32 cellular contexts compared by ENCODE assay signal in genomic region chr12:50960130-50960529, GRCh38. TPM values are rescaled to one million over a fixed set of nuclear protein-coding genes. Genes with fewer than 3 reads are reported as not detected.
DNase-seq lines count a peak whose midpoint lies in the region; ATAC-seq and TF ChIP-seq lines count a peak whose summit lies in the region.
"Had no signal": no experiment of that assay in that cellular context is flagged by ENCODE, and none has a peak within 500 bp of the region (broad histone marks: within the 10 kb centered on the region; RNA-seq: fewer than 3 reads in every experiment).

No MANE protein-coding gene starts in this region.

- BruUV-seq in OCI-LY7 (replicated peaks; lab: Mats Ljungman, UMichigan), result no TSS peak

- no peaks in the 10 kb centered on the region for H3K36me3 ChIP-seq in OCI-LY7 (ENCODE audit: insufficient read depth, low read length)
- H3K36me3 ChIP-seq in body of pancreas (replicated peaks in 1 of 2; ENCODE audit: insufficient read depth in 1 of 2, low read depth in 2 of 2), result no peaks in the 10 kb centered on the region
- H3K36me3 ChIP-seq: colonic mucosa, esophagus muscularis mucosa, pancreas, right atrium auricular region had no signal

- H3K4me1 ChIP-seq in OCI-LY7 (ENCODE audit: insufficient read depth, low read length, poor library complexity, severe bottlenecking) (peaks cover 12% of the 10 kb centered on the region), body of pancreas (no peaks in the 10 kb centered on the region)
- H3K4me1 ChIP-seq: colonic mucosa, esophagus muscularis mucosa, pancreas, right atrium auricular region had no signal

- CTCF ChIA-PET in activated CD4-positive, alpha-beta T cell treated with anti-CD3 and anti-CD28 coated beads for 36 hours (lab: Charles Lee), result interaction anchor here (0.6 to 0.7 kb wide), 2 partner anchors 27 to 1326 kb away, joined by 3 read pairs; no protein-coding TSS in a partner anchor
- CTCF ChIA-PET in OCI-LY7 (lab: Charles Lee; ENCODE audit: unreplicated experiment), result no interaction called here

- H3K27ac Mint-ChIP-seq in activated CD4-positive, alpha-beta T cell treated with anti-CD3 and anti-CD28 coated beads for 36 hours, result no peak overlapping the region
- H3K27ac Mint-ChIP-seq in mesothelial cell of epicardium, result peak overlapping the region; percentile 73
- H3K27ac Mint-ChIP-seq: activated CD4-positive, alpha-beta memory T cell treated with anti-CD3 and anti-CD28 coated beads, Interleukin-2, amount 10 ng/mL, durations not matched to agents 7 days and 5 days; brain; natural killer cell treated with Interleukin-12 subunit alpha and Interleukin-12 subunit beta and Interleukin-15 and Interleukin-18, amount 100 ng/mL, for 72 hours; WTC11 had no signal

- no peak overlapping the region for H3K4me3 ChIP-seq in OCI-LY7 (ENCODE audit: low read depth, low read length, poor library complexity, severe bottlenecking)
- H3K4me3 ChIP-seq in choroid plexus epithelial cell (ENCODE audit: low read depth, low read length), result no peak overlapping the region
- H3K4me3 ChIP-seq in body of pancreas, result no peak overlapping the region
- H3K4me3 ChIP-seq: colonic mucosa, esophagus muscularis mucosa, pancreas, right atrium auricular region had no signal

- no peak for TF ChIP-seq POLR2A in body of pancreas (IDR thresholded peaks at IDR 0.05)

- H3K9me3 Mint-ChIP-seq in activated CD4-positive, alpha-beta T cell treated with anti-CD3 and anti-CD28 coated beads for 36 hours (ENCODE audit: low read depth), result no peaks in the 10 kb centered on the region
- H3K9me3 Mint-ChIP-seq in mesothelial cell of epicardium, result peaks cover 7% of the 10 kb centered on the region
- H3K9me3 Mint-ChIP-seq: activated CD4-positive, alpha-beta memory T cell treated with anti-CD3 and anti-CD28 coated beads, Interleukin-2, amount 10 ng/mL, durations not matched to agents 7 days and 5 days; activated T-cell treated with anti-CD3 and anti-CD28 coated beads, Interleukin-2, amount 50 U/mL, for 4 hours; brain; effector memory CD8-positive, alpha-beta T cell; natural killer cell treated with Interleukin-12 subunit alpha and Interleukin-12 subunit beta and Interleukin-15 and Interleukin-18, amount 100 ng/mL, for 72 hours; WTC11 had no signal

- peak; percentile 30 for ATAC-seq in activated CD4-positive, alpha-beta T cell treated with anti-CD3 and anti-CD28 coated beads for 36 hours
- ATAC-seq in GM18873 (IDR thresholded peaks at IDR 0.05; ENCODE audit: low FRiP score, unreplicated experiment), result no peak
- ATAC-seq in GM18520 (IDR thresholded peaks at IDR 0.05; ENCODE audit: unreplicated experiment), result no peak
- ATAC-seq in body of pancreas, result no peak
- ATAC-seq: activated T-cell treated with anti-CD3 and anti-CD28 coated beads, Interleukin-2, amount 50 U/mL, for 4 hours; effector memory CD8-positive, alpha-beta T cell; HCT116; pancreas; WTC11 had no signal

- no peaks in the 10 kb centered on the region for H3K27me3 Mint-ChIP-seq in activated CD4-positive, alpha-beta T cell treated with anti-CD3 and anti-CD28 coated beads for 36 hours
- no peaks in the 10 kb centered on the region for H3K27me3 Mint-ChIP-seq in mesothelial cell of epicardium (ENCODE audit: low read depth)
- H3K27me3 Mint-ChIP-seq: activated CD4-positive, alpha-beta memory T cell treated with anti-CD3 and anti-CD28 coated beads, Interleukin-2, amount 10 ng/mL, durations not matched to agents 7 days and 5 days; effector memory CD8-positive, alpha-beta T cell; natural killer cell treated with Interleukin-12 subunit alpha and Interleukin-12 subunit beta and Interleukin-15 and Interleukin-18, amount 100 ng/mL, for 72 hours had no signal

- peaks cover 7% of the 10 kb centered on the region for H3K4me1 Mint-ChIP-seq in activated CD4-positive, alpha-beta T cell treated with anti-CD3 and anti-CD28 coated beads for 36 hours
- H3K4me1 Mint-ChIP-seq in mesothelial cell of epicardium, result peaks cover 6% of the 10 kb centered on the region
- H3K4me1 Mint-ChIP-seq: brain, WTC11 had no signal

- H4K20me1 ChIP-seq in OCI-LY7 (ENCODE audit: insufficient read depth, low read length), result no peaks in the 10 kb centered on the region

- H3K4me3 Mint-ChIP-seq in activated CD4-positive, alpha-beta T cell treated with anti-CD3 and anti-CD28 coated beads for 36 hours, result no peak overlapping the region
- no peak overlapping the region for H3K4me3 Mint-ChIP-seq in mesothelial cell of epicardium
- H3K4me3 Mint-ChIP-seq: activated CD4-positive, alpha-beta memory T cell treated with anti-CD3 and anti-CD28 coated beads, Interleukin-2, amount 10 ng/mL, durations not matched to agents 7 days and 5 days; activated T-cell treated with anti-CD3 and anti-CD28 coated beads, Interleukin-2, amount 50 U/mL, for 4 hours; brain; effector memory CD8-positive, alpha-beta T cell; natural killer cell treated with Interleukin-12 subunit alpha and Interleukin-12 subunit beta and Interleukin-15 and Interleukin-18, amount 100 ng/mL, for 72 hours; WTC11 had no signal

- H3K9me2 ChIP-seq in OCI-LY7 (ENCODE audit: insufficient read depth, low read length), result no peaks in the 10 kb centered on the region

- H3K36me3 Mint-ChIP-seq in activated CD4-positive, alpha-beta T cell treated with anti-CD3 and anti-CD28 coated beads for 36 hours (ENCODE audit: low read depth), result no peaks in the 10 kb centered on the region
- peaks cover 5% of the 10 kb centered on the region for H3K36me3 Mint-ChIP-seq in mesothelial cell of epicardium
- H3K36me3 Mint-ChIP-seq: brain; natural killer cell treated with Interleukin-12 subunit alpha and Interleukin-12 subunit beta and Interleukin-15 and Interleukin-18, amount 100 ng/mL, for 72 hours; WTC11 had no signal

- intact Hi-C loops in activated CD4-positive, alpha-beta T cell treated with anti-CD3 and anti-CD28 coated beads for 36 hours (cut with DNase I, micrococcal nuclease), result no loop called here
- intact Hi-C loops in OCI-LY7 (cut with micrococcal nuclease; ENCODE audit: unreplicated experiment), result no loop called here
- intact Hi-C loops in body of pancreas (cut with DNase I), result no loop called here

- H2AFZ ChIP-seq in OCI-LY7 (ENCODE audit: low read length), result no peak overlapping the region

- no peaks in the 10 kb centered on the region for H3K79me2 ChIP-seq in OCI-LY7 (ENCODE audit: insufficient read depth, low read depth, low read length)

- no peak overlapping the region for H3K27ac ChIP-seq in OCI-LY7 (ENCODE audit: low read depth, low read length, poor library complexity, severe bottlenecking)
- no peak overlapping the region for H3K27ac ChIP-seq in body of pancreas
- H3K27ac ChIP-seq: colonic mucosa, esophagus muscularis mucosa, pancreas, right atrium auricular region had no signal

- POLR2A ChIA-PET in activated CD4-positive, alpha-beta T cell treated with anti-CD3 and anti-CD28 coated beads for 36 hours (lab: Charles Lee), result no interaction called here
- POLR2A ChIA-PET in OCI-LY7 (lab: Charles Lee), result interaction anchor here (1.1 to 1.5 kb wide), 2 partner anchors 36 to 511 kb away, joined by 3 read pairs; a partner anchor contains a TSS

- DNase-seq in activated CD4-positive, alpha-beta T cell treated with anti-CD3 and anti-CD28 coated beads for 36 hours, result no peak
- DNase-seq in activated CD4-positive, alpha-beta T cell treated with anti-CD3 and anti-CD28 coated beads, Interleukin-2, amount 50 U/mL, for 48 hours, result no peak
- DNase-seq in OCI-LY7 (ENCODE audit: low spot score) (peak; percentile 11), choroid plexus epithelial cell (ENCODE audit: low read depth) (peak; percentile 64), mesothelial cell of epicardium (ENCODE audit: low spot score in 2 of 2, unreplicated experiment in 2 of 2) (no peak), body of pancreas (no peak)
- DNase-seq: activated CD4-positive, alpha-beta memory T cell treated with anti-CD3 and anti-CD28 coated beads, Interleukin-2, amount 10 ng/mL, durations not matched to agents 7 days and 5 days; activated naive CD4-positive, alpha-beta T cell treated with Interleukin-2 at 50 U/mL for 16 hours; activated T-cell treated with anti-CD3 and anti-CD28 coated beads, Interleukin-2, amount 50 U/mL, for 4 hours; colonic mucosa; COR-L47; effector memory CD8-positive, alpha-beta T cell; EL; head of caudate nucleus; KBM-7; midbrain; NCI-H146; NCI-H2171 treated with DMSO at 0.1 percent for 48 hours; NCI-H526; pancreas; RPMI8226; stimulated activated CD4-positive, alpha-beta T cell treated with anti-CD3 and anti-CD28 coated beads, Interleukin-4, amount 100 ng/mL, for 4 hours had no signal

- 0 out of 2 replicates have a peak overlapping the region, but pooled peaks have one; percentile 31 for H3K4me2 ChIP-seq in OCI-LY7 (ENCODE audit: low read length)

- H3K9me3 ChIP-seq in OCI-LY7 (ENCODE audit: low read length) (no peaks in the 10 kb centered on the region), body of pancreas (no peaks in the 10 kb centered on the region)
- H3K9me3 ChIP-seq: colonic mucosa, esophagus muscularis mucosa, pancreas, right atrium auricular region had no signal

- TF ChIP-seq CTCF in OCI-LY7 (conservative IDR thresholded peaks at IDR 0.05; ENCODE audit: low read length) (no peak), choroid plexus epithelial cell (conservative IDR thresholded peaks at IDR 0.05; ENCODE audit: low read depth, low read length) (no peak), mesothelial cell of epicardium (IDR thresholded peaks at IDR 0.05; ENCODE audit: unreplicated experiment) (no peak), body of pancreas (IDR thresholded peaks at IDR 0.05) (no peak)

- no peaks in the 10 kb centered on the region for H3K27me3 ChIP-seq in body of pancreas
- H3K27me3 ChIP-seq: colonic mucosa, esophagus muscularis mucosa, pancreas, right atrium auricular region had no signal

RNA-seq across cellular contexts. Expression of gene HIGD1C, which starts 7.8 kb away (rescaled TPM):
- not detected for total RNA-seq in activated CD4-positive, alpha-beta T cell treated with anti-CD3 and anti-CD28 coated beads for 36 hours
- not detected in 2 replicates for total RNA-seq in OCI-LY7 (2014; rRNA removed; shearing (Covaris generic))
- total RNA-seq in OCI-LY7 (2022), result not detected in 2 replicates
- not detected in 3 replicates for total RNA-seq in mesothelial cell of epicardium
- not detected for total RNA-seq in body of pancreas
- total RNA-seq: A172; activated CD4-positive, alpha-beta memory T cell treated with anti-CD3 and anti-CD28 coated beads, Interleukin-2, amount 10 ng/mL, durations not matched to agents 7 days and 5 days; activated T-cell treated with anti-CD3 and anti-CD28 coated beads, Interleukin-2, amount 50 U/mL, for 4 hours; colonic mucosa; esophagus muscularis mucosa; natural killer cell treated with Interleukin-12 subunit alpha and Interleukin-12 subunit beta and Interleukin-15 and Interleukin-18, amount 100 ng/mL, for 72 hours; pancreas; right atrium auricular region; ureter; WTC11 had no signal

Comparison
In these comparisons a context has a peak if more than half of its experiments do, and no peak if none do; other contexts are left out.
1. DNase-seq: peak in OCI-LY7 (single experiment) and choroid plexus epithelial cell (single experiment); none in activated CD4-positive, alpha-beta T cell treated with anti-CD3 and anti-CD28 coated beads for 36 hours (single experiment), activated CD4-positive, alpha-beta T cell treated with anti-CD3 and anti-CD28 coated beads, Interleukin-2, amount 50 U/mL, for 48 hours (0 of 2), mesothelial cell of epicardium (0 of 2) and body of pancreas (0 of 4).